In the genomic region with DNA sequence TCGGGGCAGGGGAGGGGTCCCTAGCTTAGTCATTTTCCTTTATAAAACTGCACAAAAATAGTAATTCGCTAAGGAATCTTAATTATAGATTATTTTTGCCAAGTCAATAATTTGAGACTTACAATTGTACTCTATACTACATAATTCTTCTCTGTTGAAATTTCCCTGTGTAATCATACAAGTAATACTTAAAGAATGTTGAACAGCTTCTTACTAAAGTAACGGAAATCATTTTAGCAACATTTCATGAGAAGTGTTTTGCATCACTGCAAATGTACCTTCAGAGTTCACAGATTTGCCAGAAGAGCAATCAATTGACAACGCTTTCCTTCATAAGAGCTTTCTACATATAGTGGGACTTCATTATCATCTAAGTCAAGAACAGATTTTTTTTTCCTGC, we compare ENCODE assay signal across 17 cellular contexts. TPM values are rescaled to one million over a fixed set of nuclear protein-coding genes. Genes with fewer than 3 reads are reported as not detected.
DNase-seq lines count a peak whose midpoint lies in the region; ATAC-seq and TF ChIP-seq lines count a peak whose summit lies in the region.
"Had no signal": no experiment of that assay in that cellular context is flagged by ENCODE, and none has a peak within 500 bp of the region (broad histone marks: within the 10 kb centered on the region; RNA-seq: fewer than 3 reads in every experiment).

No MANE protein-coding gene starts in this region.

- POLR2A ChIA-PET in activated naive CD8-positive, alpha-beta T cell treated with anti-CD3 and anti-CD28 coated beads, Interleukin-2, amount 10 ng/mL, durations not matched to agents 7 days and 5 days (lab: Charles Lee), result interaction anchor here (1.2 kb wide), 1 partner anchor 8 kb away, joined by 7 read pairs; a partner anchor contains a TSS

- TF ChIP-seq POLR2A in stomach (IDR thresholded peaks at IDR 0.05), result no peak

- no peak for TF ChIP-seq EP300 in stomach (IDR thresholded peaks at IDR 0.05)

- H3K27ac Mint-ChIP-seq in activated naive CD8-positive, alpha-beta T cell treated with anti-CD3 and anti-CD28 coated beads, Interleukin-2, amount 10 ng/mL, durations not matched to agents 7 days and 5 days, result no peak overlapping the region
- no peak overlapping the region for H3K27ac Mint-ChIP-seq in activated naive CD8-positive, alpha-beta T cell treated with anti-CD3 and anti-CD28 coated beads, Interleukin-2, amount 50 U/mL, for 24 hours
- no peak overlapping the region for H3K27ac Mint-ChIP-seq in activated T-cell treated with anti-CD3 and anti-CD28 coated beads, Interleukin-2, amount 50 U/mL, for 72 hours
- H3K27ac Mint-ChIP-seq: GM23338 had no signal

- in situ Hi-C loops in G401 (cut with HindIII; ENCODE audit: low sequenced_read_pairs), result no loop called here

- H3K4me3 Mint-ChIP-seq in activated naive CD8-positive, alpha-beta T cell treated with anti-CD3 and anti-CD28 coated beads, Interleukin-2, amount 10 ng/mL, durations not matched to agents 7 days and 5 days, result peak overlapping the region; percentile 2
- H3K4me3 Mint-ChIP-seq in activated naive CD8-positive, alpha-beta T cell treated with anti-CD3 and anti-CD28 coated beads, Interleukin-2, amount 50 U/mL, for 24 hours, result no peak overlapping the region
- no peak overlapping the region for H3K4me3 Mint-ChIP-seq in activated T-cell treated with anti-CD3 and anti-CD28 coated beads, Interleukin-2, amount 50 U/mL, for 72 hours
- H3K4me3 Mint-ChIP-seq: GM23338 had no signal

- DNase-seq in activated naive CD8-positive, alpha-beta T cell treated with anti-CD3 and anti-CD28 coated beads, Interleukin-2, amount 10 ng/mL, durations not matched to agents 7 days and 5 days, result no peak
- no peak for DNase-seq in activated naive CD8-positive, alpha-beta T cell treated with anti-CD3 and anti-CD28 coated beads, Interleukin-2, amount 50 U/mL, for 24 hours
- DNase-seq in choroid plexus epithelial cell (ENCODE audit: low read depth), result peak; percentile 59
- peak; percentile 58 for DNase-seq in iris pigment epithelial cell (ENCODE audit: low read depth)
- DNase-seq in stomach, result no peak
- no peak for DNase-seq in G401 (ENCODE audit: low spot score)
- no peak for DNase-seq in activated T-cell treated with anti-CD3 and anti-CD28 coated beads, Interleukin-2, amount 50 U/mL, for 72 hours
- DNase-seq: COR-L47, DMS53, KBM-7, NCI-H1092 treated with DMSO at 0.1 percent for 48 hours, NCI-H1694 treated with DMSO at 0.1 percent for 48 hours, NCI-H345, NCI-H69 had no signal

- TF ChIP-seq CTCF in choroid plexus epithelial cell (conservative IDR thresholded peaks at IDR 0.05; ENCODE audit: low read depth, low read length), result no peak
- no peak for TF ChIP-seq CTCF in stomach (IDR thresholded peaks at IDR 0.05)

- no peaks in the 10 kb centered on the region for H3K4me1 ChIP-seq in stomach

- H3K9me3 ChIP-seq in stomach, result no peaks in the 10 kb centered on the region

- H3K9me3 Mint-ChIP-seq in activated naive CD8-positive, alpha-beta T cell treated with anti-CD3 and anti-CD28 coated beads, Interleukin-2, amount 10 ng/mL, durations not matched to agents 7 days and 5 days, result peaks cover 27% of the 10 kb centered on the region
- H3K9me3 Mint-ChIP-seq in activated naive CD8-positive, alpha-beta T cell treated with anti-CD3 and anti-CD28 coated beads, Interleukin-2, amount 50 U/mL, for 24 hours, result peaks cover 26% of the 10 kb centered on the region
- H3K9me3 Mint-ChIP-seq in activated T-cell treated with anti-CD3 and anti-CD28 coated beads, Interleukin-2, amount 50 U/mL, for 72 hours, result peaks cover 19 to 27% of the 10 kb centered on the region in 2 donors

- H3K4me3 ChIP-seq in choroid plexus epithelial cell (ENCODE audit: low read depth, low read length) (no peak overlapping the region), stomach (no peak overlapping the region)
- H3K4me3 ChIP-seq: GM23338 had no signal

- 71 to 81% (median 77%) methylated on average over 4 of the region's 4 CpGs for WGBS in stomach, 5 donors

- H3K36me3 ChIP-seq in stomach, result no peaks in the 10 kb centered on the region

- intact Hi-C loops in stomach (cut with DNase I; ENCODE audit: low total_unique reads), result no loop called here

- H3K27me3 Mint-ChIP-seq in activated naive CD8-positive, alpha-beta T cell treated with anti-CD3 and anti-CD28 coated beads, Interleukin-2, amount 10 ng/mL, durations not matched to agents 7 days and 5 days, result no peaks in the 10 kb centered on the region
- H3K27me3 Mint-ChIP-seq in activated naive CD8-positive, alpha-beta T cell treated with anti-CD3 and anti-CD28 coated beads, Interleukin-2, amount 50 U/mL, for 24 hours, result no peaks in the 10 kb centered on the region
- H3K27me3 Mint-ChIP-seq in activated T-cell treated with anti-CD3 and anti-CD28 coated beads, Interleukin-2, amount 50 U/mL, for 72 hours (ENCODE audit: low read depth), result no peaks in the 10 kb centered on the region

- no peak for ATAC-seq in activated naive CD8-positive, alpha-beta T cell treated with anti-CD3 and anti-CD28 coated beads, Interleukin-2, amount 10 ng/mL, durations not matched to agents 7 days and 5 days (ENCODE audit: low read depth)
- ATAC-seq in activated naive CD8-positive, alpha-beta T cell treated with anti-CD3 and anti-CD28 coated beads, Interleukin-2, amount 50 U/mL, for 24 hours, result no peak
- no peak for ATAC-seq in activated T-cell treated with anti-CD3 and anti-CD28 coated beads, Interleukin-2, amount 50 U/mL, for 72 hours (replicated peaks in 1 of 2)
- no peak for ATAC-seq in GM21526 (IDR thresholded peaks at IDR 0.05; ENCODE audit: low FRiP score, unreplicated experiment)
- ATAC-seq: GM23338 had no signal

- no peak overlapping the region for H3K27ac ChIP-seq in stomach
- H3K27ac ChIP-seq: C4-2B had no signal

- peaks cover 45% of the 10 kb centered on the region for H3K36me3 Mint-ChIP-seq in activated naive CD8-positive, alpha-beta T cell treated with anti-CD3 and anti-CD28 coated beads, Interleukin-2, amount 10 ng/mL, durations not matched to agents 7 days and 5 days
- H3K36me3 Mint-ChIP-seq in activated naive CD8-positive, alpha-beta T cell treated with anti-CD3 and anti-CD28 coated beads, Interleukin-2, amount 50 U/mL, for 24 hours (ENCODE audit: low read depth), result peaks cover 25% of the 10 kb centered on the region
- peaks cover 17 to 27% of the 10 kb centered on the region in 2 donors for H3K36me3 Mint-ChIP-seq in activated T-cell treated with anti-CD3 and anti-CD28 coated beads, Interleukin-2, amount 50 U/mL, for 72 hours (ENCODE audit: insufficient read depth in 2 of 2)

- no peaks in the 10 kb centered on the region for H3K27me3 ChIP-seq in stomach

- peaks cover 40% of the 10 kb centered on the region for H3K4me1 Mint-ChIP-seq in activated naive CD8-positive, alpha-beta T cell treated with anti-CD3 and anti-CD28 coated beads, Interleukin-2, amount 10 ng/mL, durations not matched to agents 7 days and 5 days
- peaks cover 61% of the 10 kb centered on the region for H3K4me1 Mint-ChIP-seq in activated naive CD8-positive, alpha-beta T cell treated with anti-CD3 and anti-CD28 coated beads, Interleukin-2, amount 50 U/mL, for 24 hours
- peaks cover 70% of the 10 kb centered on the region for H3K4me1 Mint-ChIP-seq in activated T-cell treated with anti-CD3 and anti-CD28 coated beads, Interleukin-2, amount 50 U/mL, for 72 hours (ENCODE audit: low read depth)

RNA-seq across cellular contexts. Expression of a gene that starts 7.9 kb away (rescaled TPM):
- total RNA-seq in activated naive CD8-positive, alpha-beta T cell treated with anti-CD3 and anti-CD28 coated beads, Interleukin-2, amount 10 ng/mL, durations not matched to agents 7 days and 5 days, result 100 to 1,000 TPM; 247 to 253 TPM
- 10 to 100 TPM in 2 of 5 donors, 1 to 10 TPM in 2, under 1 TPM in 1; 0.58 to 23.3 (median 4.0) TPM for total RNA-seq in stomach
- 10 to 100 TPM in 2 of 3 donors, 1 to 10 TPM in 1; 3.7 to 21.8 (median 14.4) TPM for polyA plus RNA-seq in stomach
- total RNA-seq in G401 (2014; rRNA removed; shearing (Covaris generic)), result not detected in 2 replicates
- 100 to 1,000 TPM; 233 to 250 TPM for total RNA-seq in activated T-cell treated with anti-CD3 and anti-CD28 coated beads, Interleukin-2, amount 50 U/mL, for 72 hours

Comparison
In these comparisons a context has a peak if more than half of its experiments do, and no peak if none do; other contexts are left out.
1. DNase-seq: peak in choroid plexus epithelial cell (single experiment) and iris pigment epithelial cell (single experiment); none in activated naive CD8-positive, alpha-beta T cell treated with anti-CD3 and anti-CD28 coated beads, Interleukin-2, amount 10 ng/mL, durations not matched to agents 7 days and 5 days (single experiment), activated naive CD8-positive, alpha-beta T cell treated with anti-CD3 and anti-CD28 coated beads, Interleukin-2, amount 50 U/mL, for 24 hours (single experiment), stomach (single experiment), G401 (single experiment) and activated T-cell treated with anti-CD3 and anti-CD28 coated beads, Interleukin-2, amount 50 U/mL, for 72 hours (0 of 2).
2. RNA of a gene that starts 7.9 kb away (total RNA-seq): 247 to 253 TPM in activated naive CD8-positive, alpha-beta T cell treated with anti-CD3 and anti-CD28 coated beads, Interleukin-2, amount 10 ng/mL, durations not matched to agents 7 days and 5 days and 233 to 250 TPM in activated T-cell treated with anti-CD3 and anti-CD28 coated beads, Interleukin-2, amount 50 U/mL, for 72 hours; 0.58 to 23.3 TPM in stomach and not detected in G401; every median in the first group is over 4 times any median in the second.